In the genomic region with DNA sequence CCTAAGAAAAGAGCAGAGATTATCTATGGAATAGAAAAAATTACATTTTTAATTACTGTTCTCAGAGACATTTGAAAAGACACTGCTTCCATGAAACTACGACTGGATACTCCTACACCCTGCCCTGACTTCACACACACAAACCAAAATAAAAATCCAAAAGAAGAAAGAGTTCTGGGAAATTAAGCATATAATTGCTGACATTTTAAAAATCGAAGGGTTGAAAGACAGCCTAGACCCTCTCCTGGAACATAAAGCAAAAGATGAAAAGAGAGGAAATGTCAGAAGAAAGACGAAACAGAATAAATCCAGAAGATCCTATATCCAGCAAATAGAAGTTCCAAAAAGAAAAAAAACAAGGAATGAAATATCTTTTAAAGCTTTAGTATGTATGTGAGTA, we compare ENCODE assay signal across 35 cellular contexts.
"Had no signal": no experiment of that assay in that cellular context is flagged by ENCODE, and none has a peak within 500 bp of the region (broad histone marks: within the 10 kb centered on the region; RNA-seq: fewer than 3 reads in every experiment).

No MANE protein-coding gene starts in this region.

- DNase-seq: Karpas-422, Kasumi-1, MG63, MM.1S, MV-4-11, NCI-H1048, NCI-H1092, NCI-H1092 treated with DMSO at 0.1 percent for 48 hours, NCI-H1105, NCI-H1105 treated with DMSO at 0.1 percent for 48 hours, NCI-H1417, NCI-H1417 treated with DMSO at 0.1 percent for 48 hours, NCI-H1436, NCI-H1436 treated with DMSO at 0.1 percent for 48 hours, NCI-H146, NCI-H1694, NCI-H1694 treated with DMSO at 0.1 percent for 48 hours, NCI-H187, NCI-H187 treated with DMSO at 0.1 percent for 48 hours, NCI-H1930, NCI-H2029, NCI-H2029 treated with DMSO at 0.1 percent for 48 hours, NCI-H2081, NCI-H2081 treated with DMSO at 0.1 percent for 48 hours, NCI-H2107, NCI-H2171, NCI-H2171 treated with DMSO at 0.1 percent for 48 hours, NCI-H2227 treated with DMSO at 0.1 percent for 48 hours, NCI-H226, NCI-H345, NCI-H446, NCI-H446 treated with DMSO at 0.1 percent for 48 hours, NCI-H510A, NCI-H510A treated with DMSO at 0.1 percent for 48 hours, NCI-H524 had no signal

- H3K36me3 ChIP-seq: MG63 had no signal

- H3K27me3 ChIP-seq: MG63 had no signal

- H3K4me3 ChIP-seq: MG63 had no signal
